In genomic region chr9:78918976-78919375, GRCh38 we compare ENCODE assay signal across 26 cellular contexts.
"Had no signal": no experiment of that assay in that cellular context is flagged by ENCODE, and none has a peak within 500 bp of the region (broad histone marks: within the 10 kb centered on the region; RNA-seq: fewer than 3 reads in every experiment).

No MANE protein-coding gene starts in this region.

- ATAC-seq: activated CD8-positive, alpha-beta T cell treated with anti-CD3 and anti-CD28 coated beads for 36 hours; activated T-cell treated with anti-CD3 and anti-CD28 coated beads, Interleukin-2, amount 50 U/mL, for 4 hours; activated T-helper 17 cell treated with anti-CD3 and anti-CD28 coated beads, Interleukin-2, amount 50 U/mL, for 72 hours; esophagus mucosa; gastrocnemius medialis; left ventricle myocardium superior; sciatic nerve; stimulated activated effector memory CD8-positive, alpha-beta T cell treated with anti-CD3 and anti-CD28 coated beads, Interleukin-12 subunit alpha, Interleukin-12 subunit beta, amount 100 ng/mL, for 72 hours; WTC11 had no signal

- H3K9me3 ChIP-seq: gastrocnemius medialis, neutrophil, thoracic aorta had no signal

- H3K79me2 ChIP-seq: hepatocyte had no signal

- H2AFZ ChIP-seq: hepatocyte had no signal

- H3K36me3 Mint-ChIP-seq: stimulated activated effector memory CD8-positive, alpha-beta T cell treated with anti-CD3 and anti-CD28 coated beads, Interleukin-12 subunit alpha, Interleukin-12 subunit beta, amount 100 ng/mL, for 72 hours had no signal

- H3K4me3 Mint-ChIP-seq: activated CD4-positive, alpha-beta T cell treated with anti-CD3 and anti-CD28 coated beads, Interleukin-2, amount 10 ng/mL, durations not matched to agents 7 days and 5 days; activated CD8-positive, alpha-beta T cell treated with anti-CD3 and anti-CD28 coated beads for 36 hours; activated T-cell treated with anti-CD3 and anti-CD28 coated beads, Interleukin-2, amount 50 U/mL, for 4 hours; activated T-helper 17 cell treated with anti-CD3 and anti-CD28 coated beads, Interleukin-2, amount 50 U/mL, for 72 hours; nephron progenitor cell; stimulated activated effector memory CD8-positive, alpha-beta T cell treated with anti-CD3 and anti-CD28 coated beads, Interleukin-12 subunit alpha, Interleukin-12 subunit beta, amount 100 ng/mL, for 72 hours; stimulated activated naive CD8-positive, alpha-beta T cell treated with anti-CD3 and anti-CD28 coated beads, Interleukin-15, Interleukin-2, amounts not matched to agents 100 ng/mL and 50 ng/mL, for 24 hours; WTC11 had no signal

- H3K4me3 ChIP-seq: gastrocnemius medialis, hepatocyte, thoracic aorta had no signal

- H3K4me2 ChIP-seq: hepatocyte had no signal

- H3K27me3 ChIP-seq: gastrocnemius medialis, hepatocyte, neutrophil had no signal

- H3K4me1 ChIP-seq: gastrocnemius medialis had no signal

- H3K27me3 Mint-ChIP-seq: activated CD4-positive, alpha-beta T cell treated with anti-CD3 and anti-CD28 coated beads, Interleukin-2, amount 10 ng/mL, durations not matched to agents 7 days and 5 days; activated CD8-positive, alpha-beta T cell treated with anti-CD3 and anti-CD28 coated beads for 36 hours; activated T-helper 17 cell treated with anti-CD3 and anti-CD28 coated beads, Interleukin-2, amount 50 U/mL, for 72 hours had no signal

- H3K36me3 ChIP-seq: gastrocnemius medialis, neutrophil, thoracic aorta had no signal

- H3K4me1 Mint-ChIP-seq: activated CD4-positive, alpha-beta T cell treated with anti-CD3 and anti-CD28 coated beads, Interleukin-2, amount 10 ng/mL, durations not matched to agents 7 days and 5 days; activated T-helper 17 cell treated with anti-CD3 and anti-CD28 coated beads, Interleukin-2, amount 50 U/mL, for 72 hours; nephron progenitor cell; stimulated activated effector memory CD8-positive, alpha-beta T cell treated with anti-CD3 and anti-CD28 coated beads, Interleukin-12 subunit alpha, Interleukin-12 subunit beta, amount 100 ng/mL, for 72 hours; WTC11 had no signal

- DNase-seq: activated CD4-positive, alpha-beta T cell treated with anti-CD3 and anti-CD28 coated beads for 1 hour; activated CD4-positive, alpha-beta T cell treated with anti-CD3 and anti-CD28 coated beads, Interleukin-2, amount 10 ng/mL, durations not matched to agents 7 days and 5 days; activated CD8-positive, alpha-beta T cell treated with anti-CD3 and anti-CD28 coated beads for 36 hours; activated gamma-delta T cell treated with Interleukin-2 at 50 U/mL for 16 hours; activated naive CD4-positive, alpha-beta T cell treated with anti-CD3 and anti-CD28 coated beads, Interleukin-2, amount 50 U/mL, for 16 hours; activated T-cell treated with anti-CD3 and anti-CD28 coated beads, Interleukin-2, amount 50 U/mL, for 4 hours; amniotic stem cell; central memory CD4-positive, alpha-beta T cell; gastrocnemius medialis; glutamatergic neuron; islet precursor cell; left cardiac atrium; left ventricle myocardium superior; nephron progenitor cell; small intestine; stimulated activated CD4-positive, alpha-beta T cell treated with anti-CD3 and anti-CD28 coated beads, Interleukin-4, amount 100 ng/mL, for 24 hours; T-helper 2 cell had no signal

- H3K27ac Mint-ChIP-seq: activated CD4-positive, alpha-beta T cell treated with anti-CD3 and anti-CD28 coated beads, Interleukin-2, amount 10 ng/mL, durations not matched to agents 7 days and 5 days; activated CD8-positive, alpha-beta T cell treated with anti-CD3 and anti-CD28 coated beads for 36 hours; activated T-helper 17 cell treated with anti-CD3 and anti-CD28 coated beads, Interleukin-2, amount 50 U/mL, for 72 hours; nephron progenitor cell; stimulated activated effector memory CD8-positive, alpha-beta T cell treated with anti-CD3 and anti-CD28 coated beads, Interleukin-12 subunit alpha, Interleukin-12 subunit beta, amount 100 ng/mL, for 72 hours; stimulated activated naive CD8-positive, alpha-beta T cell treated with anti-CD3 and anti-CD28 coated beads, Interleukin-15, Interleukin-2, amounts not matched to agents 100 ng/mL and 50 ng/mL, for 24 hours; WTC11 had no signal

- H3K27ac ChIP-seq: gastrocnemius medialis, hepatocyte, neutrophil, thoracic aorta had no signal
